In genomic region chr1:203379831-203380230, GRCh38 we compare ENCODE assay signal across 17 cellular contexts. TPM values are rescaled to one million over a fixed set of nuclear protein-coding genes. Genes with fewer than 3 reads are reported as not detected.
DNase-seq lines count a peak whose midpoint lies in the region; ATAC-seq and TF ChIP-seq lines count a peak whose summit lies in the region.
"Had no signal": no experiment of that assay in that cellular context is flagged by ENCODE, and none has a peak within 500 bp of the region (broad histone marks: within the 10 kb centered on the region; RNA-seq: fewer than 3 reads in every experiment).

No MANE protein-coding gene starts in this region.

- H3K79me1 ChIP-seq in neuronal stem cell (ENCODE audit: low read depth, low read length) = no peaks in the 10 kb centered on the region

- no peak overlapping the region for H3K4ac ChIP-seq in neuronal stem cell (ENCODE audit: low read length)

- H4K91ac ChIP-seq in neuronal stem cell (ENCODE audit: low read depth, low read length, poor library complexity) = no peak overlapping the region

- TF ChIP-seq POLR2A in gastroesophageal sphincter (IDR thresholded peaks at IDR 0.05) = no peak

- 25 to 27% methylated on average over 1 of the region's 1 CpG for WGBS in gastroesophageal sphincter (ENCODE audit: low coverage in 1 of 2), 2 donors
- no CpG with 5 or more reads among the region's 1 CpG for WGBS in neuronal stem cell (ENCODE audit: extremely low coverage in 2 of 2, insufficient read length in 2 of 2, insufficient replicate concordance in 1 of 2), 2 donors
- 23% methylated on average over 1 of the region's 1 CpG for WGBS in urinary bladder

- no peak overlapping the region for H3K4me2 ChIP-seq in neuronal stem cell (ENCODE audit: insufficient read depth, low read length, poor library complexity, severe bottlenecking)

- H3K9ac ChIP-seq in adipocyte (ENCODE audit: low read length) (no peak overlapping the region), neuronal stem cell (ENCODE audit: low read depth, low read length, poor library complexity) (no peak overlapping the region)

- H2BK12ac ChIP-seq in neuronal stem cell (ENCODE audit: low read length) = no peak overlapping the region

- ATAC-seq in gastroesophageal sphincter (no peak), GM21825 (IDR thresholded peaks at IDR 0.05; ENCODE audit: unreplicated experiment) (no peak)
- ATAC-seq: gastrocnemius medialis had no signal

- no peak overlapping the region for H3K14ac ChIP-seq in neuronal stem cell (ENCODE audit: low read length)

- no peak overlapping the region for H2AFZ ChIP-seq in neuronal stem cell (ENCODE audit: low read length)

- no peak overlapping the region for H4K8ac ChIP-seq in neuronal stem cell (ENCODE audit: low read depth, low read length)

- no peak overlapping the region for H2BK5ac ChIP-seq in neuronal stem cell (ENCODE audit: low read length)

- H3K27me3 ChIP-seq in adipocyte (replicated peaks; ENCODE audit: control insufficient read depth, insufficient read depth, low read length) (peaks cover 31% of the 10 kb centered on the region), gastroesophageal sphincter (no peaks in the 10 kb centered on the region), neuronal stem cell (ENCODE audit: control insufficient read depth in 3 of 3, insufficient read depth in 3 of 3, low read depth in 1 of 3, low read length in 3 of 3) (peaks cover 0 to 12% (median 0%) of the 10 kb centered on the region in 3 experiments)
- H3K27me3 ChIP-seq: adrenal gland, gastrocnemius medialis had no signal

- H3K4me3 ChIP-seq in adipocyte (ENCODE audit: low read length) = no peak overlapping the region
- H3K4me3 ChIP-seq in gastroesophageal sphincter = no peak overlapping the region
- H3K4me3 ChIP-seq in neuronal stem cell (ENCODE audit: low read length in 2 of 2) = no peak overlapping the region
- H3K4me3 ChIP-seq in urinary bladder (ENCODE audit: low read depth, low read length) = no peak overlapping the region
- H3K4me3 ChIP-seq: adrenal gland, gastrocnemius medialis had no signal

- in situ Hi-C loops in GM13977 (cut with MboI; ENCODE audit: low pct_unique_long_range_greater_than_20kb, low sequenced_read_pairs, unreplicated experiment) = no loop called here

- DNase-seq in adipocyte (ENCODE audit: low read depth) (peak; percentile 43), neuronal stem cell (ENCODE audit: low spot score) (no peak), GM13977 (ENCODE audit: low spot score) (no peak), NCI-H146 treated with DMSO at 0.1 percent for 48 hours (lab: John Stamatoyannopoulos, UW; ENCODE audit: unreplicated experiment) (no peak)
- DNase-seq: activated CD8-positive, alpha-beta memory T cell treated with anti-CD3 and anti-CD28 coated beads for 24 hours; adrenal gland; DMS79 treated with DMSO at 0.1 percent for 48 hours; gastrocnemius medialis; NCI-H2107; NCI-H82; stimulated activated CD4-positive, alpha-beta T cell treated with anti-CD3 and anti-CD28 coated beads, Interleukin-1b, Interleukin-23, amount 100 ng/mL, for 48 hours; substantia nigra had no signal

- H3K36me3 ChIP-seq in adipocyte (ENCODE audit: control insufficient read depth, insufficient read depth, low read length, severe bottlenecking) = no peaks in the 10 kb centered on the region
- no peaks in the 10 kb centered on the region for H3K36me3 ChIP-seq in gastroesophageal sphincter
- H3K36me3 ChIP-seq in neuronal stem cell (replicated peaks in 1 of 2; ENCODE audit: control insufficient read depth in 2 of 2, insufficient read depth in 2 of 2, low read length in 2 of 2) = no peaks in the 10 kb centered on the region
- H3K36me3 ChIP-seq in urinary bladder (ENCODE audit: insufficient read depth) = no peaks in the 10 kb centered on the region
- H3K36me3 ChIP-seq: adrenal gland, gastrocnemius medialis had no signal

- no peak overlapping the region for H3K23ac ChIP-seq in neuronal stem cell (ENCODE audit: low read depth, low read length, poor library complexity)

- no peak overlapping the region for H2AK5ac ChIP-seq in neuronal stem cell (ENCODE audit: low read depth, low read length)

- H3K4me1 ChIP-seq in adipocyte (ENCODE audit: control insufficient read depth, insufficient read depth, low read length) (peaks cover 8% of the 10 kb centered on the region), gastroesophageal sphincter (peaks cover 8 to 49% (median 19%) of the 10 kb centered on the region in 3 donors), neuronal stem cell (ENCODE audit: control insufficient read depth in 2 of 2, insufficient read depth in 1 of 2, low read depth in 1 of 2, low read length in 2 of 2) (no peaks in the 10 kb centered on the region), urinary bladder (ENCODE audit: insufficient read depth) (no peaks in the 10 kb centered on the region)
- H3K4me1 ChIP-seq: gastrocnemius medialis had no signal

- peak overlapping the region in 3 of 4 donors; percentile 49 to 66 (median 53) for H3K27ac ChIP-seq in gastroesophageal sphincter
- H3K27ac ChIP-seq in neuronal stem cell (replicated peaks; ENCODE audit: low read length) = no peak overlapping the region
- H3K27ac ChIP-seq in urinary bladder (ENCODE audit: low read depth) = peak overlapping the region; percentile 39
- H3K27ac ChIP-seq: gastrocnemius medialis had no signal

- H2BK15ac ChIP-seq in neuronal stem cell (ENCODE audit: low read length) = no peak overlapping the region

- peak overlapping the region; percentile 53 for H3K18ac ChIP-seq in neuronal stem cell (ENCODE audit: low read length)

- no peak for TF ChIP-seq CTCF in gastroesophageal sphincter (IDR thresholded peaks at IDR 0.05)
- no peak for TF ChIP-seq CTCF in GM13977 (IDR thresholded peaks at IDR 0.05; ENCODE audit: extremely low read depth, insufficient read depth, missing control alignments)

- H3K9me3 ChIP-seq in adipocyte (ENCODE audit: control insufficient read depth, low read length) (no peaks in the 10 kb centered on the region), gastroesophageal sphincter (no peaks in the 10 kb centered on the region), neuronal stem cell (replicated peaks in 1 of 2; ENCODE audit: control insufficient read depth in 2 of 2, insufficient read depth in 1 of 2, low read depth in 1 of 2, low read length in 2 of 2) (no peaks in the 10 kb centered on the region)
- H3K9me3 ChIP-seq: adrenal gland, gastrocnemius medialis had no signal

- H2BK120ac ChIP-seq in neuronal stem cell (ENCODE audit: low read depth, low read length) = no peak overlapping the region

- no peak for TF ChIP-seq EP300 in gastroesophageal sphincter (IDR thresholded peaks at IDR 0.05)

RNA-seq across cellular contexts. Expression of gene FMOD, which starts 28.9 kb away (rescaled TPM):
- total RNA-seq in gastroesophageal sphincter (10 to 100 TPM; 19.3 to 53.6 (median 37.9) TPM), urinary bladder (68.4 TPM)
- 2.0 TPM for polyA plus RNA-seq in neuronal stem cell (2013, experiment 1 of 2)
- polyA plus RNA-seq in neuronal stem cell (2013, experiment 2 of 2) = 2.0 TPM
- 46.0 TPM for polyA plus RNA-seq in urinary bladder
- polyA plus RNA-seq: CD14-positive monocyte, neural cell had no signal
